ENCODE assay signal across 1 cellular context in genomic region chr12:51922762-51923505, GRCh38.
TF ChIP-seq lines count a peak whose summit lies in the region.

No MANE protein-coding gene starts in this region.

TF ChIP-seq in GM12878, 131 proteins besides CTCF, POLR2A, EP300 and RAD21 (continued from another document):
- TF ChIP-seq USF2 (IDR thresholded peaks at IDR 0.05; ENCODE audit: borderline replicate concordance, low read depth, low read length) = no peak
- no peak for TF ChIP-seq REST (IDR thresholded peaks at IDR 0.05; ENCODE audit: low read depth, low read length)
- TF ChIP-seq ETV6 (conservative IDR thresholded peaks at IDR 0.05 in 1 of 2, IDR thresholded peaks at IDR 0.05 in 1 of 2; ENCODE audit: borderline replicate concordance in 1 of 2, low read depth in 1 of 2) = peak in 1 of 2 experiments; percentile 39; a peak in 1 of 4 replicates
- TF ChIP-seq GATAD2B (conservative IDR thresholded peaks at IDR 0.05; ENCODE audit: low read depth) = no peak
- no peak for TF ChIP-seq NKRF (conservative IDR thresholded peaks at IDR 0.05)
- peak; percentile 61 for TF ChIP-seq PKNOX1 (IDR thresholded peaks at IDR 0.05)
- TF ChIP-seq EED (IDR thresholded peaks at IDR 0.05; ENCODE audit: low read depth) = 0 out of 2 replicates have a peak, but pooled peaks have one; percentile 13
- TF ChIP-seq E4F1 (IDR thresholded peaks at IDR 0.05; ENCODE audit: borderline replicate concordance, partially characterized antibody) = no peak
- no peak for TF ChIP-seq SIN3A (IDR thresholded peaks at IDR 0.05; ENCODE audit: low read depth, low read length)
- peak; percentile 55 for TF ChIP-seq IKZF1 (conservative IDR thresholded peaks at IDR 0.05)
- TF ChIP-seq HSF1 (IDR thresholded peaks at IDR 0.05; ENCODE audit: low read depth, low read length) = no peak
- peak; percentile 11; the same call in 1 of the 2 replicates for TF ChIP-seq DPF2 (IDR thresholded peaks at IDR 0.05)
- peak; percentile 88 for TF ChIP-seq SPI1 (IDR thresholded peaks at IDR 0.05; ENCODE audit: borderline replicate concordance, insufficient read depth, low read depth, low read length)
- TF ChIP-seq E2F4 (IDR thresholded peaks at IDR 0.05; ENCODE audit: low read depth, low read length) = no peak
- no peak for TF ChIP-seq PAX5 (IDR thresholded peaks at IDR 0.05; ENCODE audit: borderline replicate concordance, low read depth, low read length)
- no peak for TF ChIP-seq SMAD1 (IDR thresholded peaks at IDR 0.05; ENCODE audit: low read depth, partially characterized antibody)
- TF ChIP-seq POU2F2 (IDR thresholded peaks at IDR 0.05; ENCODE audit: borderline replicate concordance, low read depth, low read length) = no peak
- TF ChIP-seq NFIC (IDR thresholded peaks at IDR 0.05; ENCODE audit: low read depth, low read length) = no peak
- TF ChIP-seq MYC (IDR thresholded peaks at IDR 0.05; ENCODE audit: insufficient read depth, insufficient read length, insufficient replicate concordance, low read length, severe bottlenecking) = no peak
- TF ChIP-seq IKZF2 (IDR thresholded peaks at IDR 0.05) = peak in 1 of 2 experiments; percentile 57; a peak in 2 of 4 replicates
- no peak for TF ChIP-seq SREBF2 (IDR thresholded peaks at IDR 0.05; ENCODE audit: low read length)
- no peak for TF ChIP-seq YBX1 (IDR thresholded peaks at IDR 0.05)
